Comparison of ENCODE assay signal across 21 cellular contexts in the genomic region with DNA sequence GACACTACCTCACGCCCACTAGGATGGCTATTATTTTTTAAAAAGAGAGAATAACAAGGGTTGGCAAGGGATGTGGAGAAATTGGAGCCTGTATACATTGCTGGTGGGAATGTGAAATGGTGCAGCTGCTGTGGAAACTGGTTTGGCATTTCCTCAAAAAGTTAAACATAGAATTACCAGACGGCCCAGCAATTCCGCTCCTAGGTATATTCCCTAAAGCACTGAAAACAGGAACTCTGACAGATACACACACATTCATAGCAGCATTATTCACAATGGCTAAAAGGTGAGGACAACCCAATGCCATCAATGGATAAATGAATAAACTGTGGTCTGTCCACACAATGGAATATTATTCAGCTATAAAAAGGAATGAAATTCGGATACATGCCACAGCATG.
A peak's percentile ranks its signal among the peaks of the same experiment; 100 is the strongest.
DNase-seq lines count a peak whose midpoint lies in the region; ATAC-seq, FAIRE-seq and TF ChIP-seq lines count a peak whose summit lies in the region.
"Had no signal": no experiment of that assay in that cellular context is flagged by ENCODE, and none has a peak within 500 bp of the region (broad histone marks: within the 10 kb centered on the region; RNA-seq: fewer than 3 reads in every experiment).

No MANE protein-coding gene starts in this region.

- TF ChIP-seq RAD21 in HepG2 (CRISPR knock-in tag; IDR thresholded peaks at IDR 0.05), result no peak

- ATAC-seq in HepG2 (no peak), right lobe of liver (no peak), RWPE2 (ENCODE audit: low read depth) (no peak)
- ATAC-seq: A549 had no signal

- WGBS in HepG2 (ENCODE audit: low lambda C conversion rate), result 65% methylated on average over 4 of the region's 4 CpGs
- WGBS in right lobe of liver (ENCODE audit: insufficient coverage, low coverage, low lambda C conversion rate, missing lambda C conversion rate), result 86% methylated on average over 4 of the region's 4 CpGs
- WGBS in thyroid gland, 2 donors, result 94% methylated on average over 4 of the region's 4 CpGs

- in situ Hi-C loops in HepG2 (cut with HindIII; ENCODE audit: extremely low pct_ligation_motif_present, low pct_unique_long_range_greater_than_20kb), result no loop called here

- H3K9ac ChIP-seq in HepG2 (ENCODE audit: insufficient read depth, low read depth, low read length), result no peak overlapping the region
- H3K9ac ChIP-seq: BLaER1 treated with 17β-estradiol and CSF1 and Interleukin-3, amounts not matched to agents 10 nM and 100 nM had no signal

- H3K27me3 ChIP-seq in HepG2 (ENCODE audit: control insufficient read depth in 1 of 2, insufficient read depth in 2 of 2, low read length in 2 of 2) (peaks cover 7 to 27% of the 10 kb centered on the region in 2 experiments; a peak in 4 of 5 replicates), right lobe of liver (no peaks in the 10 kb centered on the region), RWPE2 (ENCODE audit: insufficient read depth, poor library complexity, severe bottlenecking) (peaks cover 12% of the 10 kb centered on the region), thyroid gland (no peaks in the 10 kb centered on the region)
- H3K27me3 ChIP-seq: BLaER1 treated with 17β-estradiol and CSF1 and Interleukin-3, amounts not matched to agents 10 nM and 100 nM had no signal

- no peaks in the 10 kb centered on the region for H3K36me3 ChIP-seq in HepG2 (replicated peaks in 1 of 2; ENCODE audit: control insufficient read depth in 1 of 2, insufficient read depth in 2 of 2, low read length in 2 of 2)
- H3K36me3 ChIP-seq in right lobe of liver, result no peaks in the 10 kb centered on the region
- no peaks in the 10 kb centered on the region for H3K36me3 ChIP-seq in RWPE2 (ENCODE audit: low read depth)
- H3K36me3 ChIP-seq in thyroid gland, result no peaks in the 10 kb centered on the region
- H3K36me3 ChIP-seq: BLaER1 treated with 17β-estradiol and CSF1 and Interleukin-3, amounts not matched to agents 10 nM and 100 nM had no signal

- DNase-seq in HepG2 (ENCODE audit: low spot score), result no peak
- no peak for DNase-seq in right lobe of liver
- DNase-seq in RWPE2 (ENCODE audit: low spot score), result peak; percentile 0
- no peak for DNase-seq in DMS53 (lab: John Stamatoyannopoulos, UW)
- DNase-seq in thyroid gland, result no peak
- DNase-seq: AML-193; CD4-positive, alpha-beta memory T cell; CD4-positive, CD25-positive, alpha-beta regulatory T cell; CD8-positive, alpha-beta memory T cell; COR-L47; DMS 273 treated with DMSO at 0.1 percent for 48 hours; DMS153; DMS79 treated with DMSO at 0.1 percent for 48 hours; GF-D8 had no signal

- H3K9me3 ChIP-seq in HepG2 (ENCODE audit: low read length), result no peaks in the 10 kb centered on the region
- H3K9me3 ChIP-seq in right lobe of liver, result no peaks in the 10 kb centered on the region
- no peaks in the 10 kb centered on the region for H3K9me3 ChIP-seq in RWPE2 (ENCODE audit: severe bottlenecking)
- H3K9me3 ChIP-seq in thyroid gland, result no peaks in the 10 kb centered on the region

- TF ChIP-seq POLR2A in HepG2 (IDR thresholded peaks at IDR 0.05; ENCODE audit: insufficient read depth in 1 of 2, low read depth in 2 of 2, low read length in 2 of 2), result no peak
- TF ChIP-seq POLR2A in right lobe of liver (IDR thresholded peaks at IDR 0.05), result no peak
- TF ChIP-seq POLR2A in thyroid gland (IDR thresholded peaks at IDR 0.05), result no peak

- intact Hi-C loops in HepG2 (cut with micrococcal nuclease; ENCODE audit: unreplicated experiment) (no loop called here), right lobe of liver (cut with DNase I) (no loop called here), thyroid gland (cut with DNase I) (no loop called here)

- H3K4me1 ChIP-seq in HepG2 (ENCODE audit: insufficient read depth, low read length) (peaks cover 20% of the 10 kb centered on the region), right lobe of liver (peaks cover 0 to 14% (median 0%) of the 10 kb centered on the region in 4 donors), RWPE2 (ENCODE audit: insufficient read depth, poor library complexity, severe bottlenecking) (no peaks in the 10 kb centered on the region), thyroid gland (no peaks in the 10 kb centered on the region)
- H3K4me1 ChIP-seq: BLaER1 treated with 17β-estradiol and CSF1 and Interleukin-3, amounts not matched to agents 10 nM and 100 nM had no signal

- no peak for TF ChIP-seq EP300 in HepG2 (IDR thresholded peaks at IDR 0.05; ENCODE audit: low read depth in 2 of 2, low read length in 2 of 2)
- TF ChIP-seq EP300 in HepG2 (CRISPR knock-in tag; IDR thresholded peaks at IDR 0.05; ENCODE audit: borderline replicate concordance), result no peak

- no TSS peak for BruUV-seq in HepG2 (replicated peaks; lab: Mats Ljungman, UMichigan)

- FAIRE-seq in HepG2 (lab: Jason Lieb, UNC), result peak; percentile 12
- FAIRE-seq: G401.6, GM12891, GM19239 had no signal

- H3K4me2 ChIP-seq in HepG2 (ENCODE audit: low read depth, low read length), result no peak overlapping the region
- H3K4me2 ChIP-seq: A549; BLaER1 treated with 17β-estradiol and CSF1 and Interleukin-3, amounts not matched to agents 10 nM and 100 nM had no signal

- no peaks in the 10 kb centered on the region for H3K79me2 ChIP-seq in HepG2 (ENCODE audit: insufficient read depth, low read length)

- no peak overlapping the region for H3K27ac ChIP-seq in HepG2 (ENCODE audit: extremely low read length, insufficient read depth, low read length)
- no peak overlapping the region for H3K27ac ChIP-seq in right lobe of liver
- no peak overlapping the region for H3K27ac ChIP-seq in RWPE2 (ENCODE audit: poor library complexity, severe bottlenecking)
- no peak overlapping the region for H3K27ac ChIP-seq in thyroid gland
- H3K27ac ChIP-seq: 22Rv1; A549; BLaER1 treated with 17β-estradiol and CSF1 and Interleukin-3, amounts not matched to agents 10 nM and 100 nM; C4-2B had no signal

- H3K4me3 ChIP-seq in HepG2 (replicated peaks in 1 of 3; ENCODE audit: insufficient read depth in 1 of 3, low read depth in 2 of 3, low read length in 3 of 3) (no peak overlapping the region), right lobe of liver (no peak overlapping the region), RWPE2 (ENCODE audit: severe bottlenecking) (no peak overlapping the region), thyroid gland (replicated peaks in 1 of 3) (no peak overlapping the region)
- H3K4me3 ChIP-seq: A549; BLaER1 treated with 17β-estradiol and CSF1 and Interleukin-3, amounts not matched to agents 10 nM and 100 nM had no signal

- no peaks in the 10 kb centered on the region for H4K20me1 ChIP-seq in HepG2 (ENCODE audit: insufficient read depth, low read length)
- H4K20me1 ChIP-seq: BLaER1 treated with 17β-estradiol and CSF1 and Interleukin-3, amounts not matched to agents 10 nM and 100 nM had no signal

- CTCF ChIA-PET in HepG2 (lab: Yijun Ruan, JAX; ENCODE audit: low intra/inter-chr PET ratio, low total read pairs), result no interaction called here

- no peak overlapping the region for H2AFZ ChIP-seq in HepG2 (ENCODE audit: low read length)

- POLR2A ChIA-PET in HepG2 (lab: Yijun Ruan, JAX), result no interaction called here

- no peak for TF ChIP-seq CTCF in HepG2 (CRISPR knock-in tag; IDR thresholded peaks at IDR 0.05)
- TF ChIP-seq CTCF in right lobe of liver (IDR thresholded peaks at IDR 0.05), result no peak
- TF ChIP-seq CTCF in RWPE2 (IDR thresholded peaks at IDR 0.05; ENCODE audit: poor library complexity, severe bottlenecking), result no peak
- no peak for TF ChIP-seq CTCF in thyroid gland (IDR thresholded peaks at IDR 0.05)

TF ChIP-seq in HepG2, 621 proteins besides CTCF, POLR2A, EP300 and RAD21:
- TF ChIP-seq ZNF781 (CRISPR knock-in tag; IDR thresholded peaks at IDR 0.05; ENCODE audit: borderline replicate concordance, not compliant biosample characterization) (no peak), MNT (IDR thresholded peaks at IDR 0.05) (no peak), SMAD1 (CRISPR knock-in tag; IDR thresholded peaks at IDR 0.05; ENCODE audit: borderline replicate concordance, low read depth) (no peak), SKI (IDR thresholded peaks at IDR 0.05; ENCODE audit: partially characterized antibody) (no peak), ZNF841 (CRISPR knock-in tag; IDR thresholded peaks at IDR 0.05; ENCODE audit: borderline replicate concordance) (no peak), TOPORS (CRISPR knock-in tag; IDR thresholded peaks at IDR 0.05) (no peak), ZNF556 (CRISPR knock-in tag; IDR thresholded peaks at IDR 0.05; ENCODE audit: borderline replicate concordance) (no peak), ZNF780A (CRISPR knock-in tag; IDR thresholded peaks at IDR 0.05) (no peak), HIVEP1 (CRISPR knock-in tag; IDR thresholded peaks at IDR 0.05) (no peak), ZSCAN31 (CRISPR knock-in tag; IDR thresholded peaks at IDR 0.05; ENCODE audit: low read depth) (no peak), ZNF20 (CRISPR knock-in tag; IDR thresholded peaks at IDR 0.05) (no peak), ZBTB8A (CRISPR knock-in tag; IDR thresholded peaks at IDR 0.05; ENCODE audit: borderline replicate concordance, low read depth) (no peak), REL (CRISPR knock-in tag; conservative IDR thresholded peaks at IDR 0.05) (no peak)
